18 cellular contexts compared by ENCODE assay signal in genomic region chr15:71682051-71682450, GRCh38.
DNase-seq lines count a peak whose midpoint lies in the region; ATAC-seq and TF ChIP-seq lines count a peak whose summit lies in the region.
"Had no signal": no experiment of that assay in that cellular context is flagged by ENCODE, and none has a peak within 500 bp of the region (broad histone marks: within the 10 kb centered on the region; RNA-seq: fewer than 3 reads in every experiment).

No MANE protein-coding gene starts in this region.

- ATAC-seq in GM23338, result no peak
- no peak for ATAC-seq in body of pancreas
- ATAC-seq: CD8-positive, alpha-beta T cell had no signal

- H3K4me3 ChIP-seq in GM23338 (no peak overlapping the region), esophagus squamous epithelium (no peak overlapping the region), stomach (no peak overlapping the region), body of pancreas (no peak overlapping the region)
- H3K4me3 ChIP-seq: BLaER1, GM23248 had no signal

- no peak for DNase-seq in GM23338 (ENCODE audit: low spot score)
- no peak for DNase-seq in HFFc6
- DNase-seq in esophagus squamous epithelium (lab: John Stamatoyannopoulos, UW), result no peak
- DNase-seq in stomach, result no peak
- DNase-seq in NCI-H146 treated with DMSO at 0.1 percent for 48 hours (lab: John Stamatoyannopoulos, UW; ENCODE audit: unreplicated experiment), result no peak
- no peak for DNase-seq in body of pancreas
- DNase-seq in activated T-helper 2 cell treated with anti-CD3 and anti-CD28 coated beads, Interferon-gamma antibody, Interleukin-2, Interleukin-4, amounts not matched to agents 10 μg/mL and 5 μg/mL and 100 μg/mL, durations not matched to agents 14 hours and 24 hours and 36 hours (ENCODE audit: low spot score), result no peak
- no peak for DNase-seq in H9
- DNase-seq: Caco-2; CD4-positive, CD25-positive, alpha-beta regulatory T cell; CD8-positive, alpha-beta T cell; DMS153; DND-41; GM23248; HCEC 1CT had no signal

- no peaks in the 10 kb centered on the region for H3K23me2 ChIP-seq in H9 (ENCODE audit: insufficient read length, low read depth, low read length, poor library complexity, severe bottlenecking)

- H3K27me3 Mint-ChIP-seq in GM23338 (ENCODE audit: insufficient read depth, low read depth, poor library complexity) (no peaks in the 10 kb centered on the region), HFFc6 (ENCODE audit: insufficient read depth) (no peaks in the 10 kb centered on the region), H9 (ENCODE audit: low read depth) (no peaks in the 10 kb centered on the region)
- H3K27me3 Mint-ChIP-seq in activated T-helper 2 cell treated with anti-CD3 and anti-CD28 coated beads, Interferon-gamma antibody, Interleukin-2, Interleukin-4, amounts not matched to agents 10 μg/mL and 5 μg/mL and 100 μg/mL, durations not matched to agents 14 hours and 24 hours and 36 hours (ENCODE audit: low read depth), result peaks cover 2% of the 10 kb centered on the region
- H3K27me3 Mint-ChIP-seq: CD4-positive, CD25-positive, alpha-beta regulatory T cell had no signal

- H3K9ac ChIP-seq in H9 (ENCODE audit: extremely low read depth, insufficient read length, low read length), result no peak overlapping the region
- H3K9ac ChIP-seq: BLaER1, GM23248 had no signal

- no peak overlapping the region for H4K8ac ChIP-seq in H9 (replicated peaks; ENCODE audit: insufficient read length, low read depth, low read length)

- H3K36me3 Mint-ChIP-seq in GM23338 (ENCODE audit: low read depth) (no peaks in the 10 kb centered on the region), HFFc6 (ENCODE audit: low read depth) (peaks cover 5% of the 10 kb centered on the region), H9 (ENCODE audit: insufficient read depth in 1 of 3, low read depth in 3 of 3) (no peaks in the 10 kb centered on the region; a peak in 1 of 7 replicates)
- no peaks in the 10 kb centered on the region for H3K36me3 Mint-ChIP-seq in activated T-helper 2 cell treated with anti-CD3 and anti-CD28 coated beads, Interferon-gamma antibody, Interleukin-2, Interleukin-4, amounts not matched to agents 10 μg/mL and 5 μg/mL and 100 μg/mL, durations not matched to agents 14 hours and 24 hours and 36 hours (ENCODE audit: low read depth)
- H3K36me3 Mint-ChIP-seq: CD4-positive, CD25-positive, alpha-beta regulatory T cell; CD8-positive, alpha-beta T cell had no signal

- H3K36me3 ChIP-seq in GM23338 (ENCODE audit: insufficient read depth), result no peaks in the 10 kb centered on the region
- H3K36me3 ChIP-seq in esophagus squamous epithelium, result no peaks in the 10 kb centered on the region
- no peaks in the 10 kb centered on the region for H3K36me3 ChIP-seq in stomach
- no peaks in the 10 kb centered on the region for H3K36me3 ChIP-seq in body of pancreas (replicated peaks in 1 of 2; ENCODE audit: insufficient read depth in 1 of 2, low read depth in 2 of 2)
- H3K36me3 ChIP-seq: BLaER1 had no signal

- no peak overlapping the region for H2AK5ac ChIP-seq in H9 (ENCODE audit: insufficient read length, low read length)

- H3K9me3 Mint-ChIP-seq in GM23338 (no peaks in the 10 kb centered on the region), HFFc6 (no peaks in the 10 kb centered on the region), H9 (no peaks in the 10 kb centered on the region)
- H3K9me3 Mint-ChIP-seq in activated T-helper 2 cell treated with anti-CD3 and anti-CD28 coated beads, Interferon-gamma antibody, Interleukin-2, Interleukin-4, amounts not matched to agents 10 μg/mL and 5 μg/mL and 100 μg/mL, durations not matched to agents 14 hours and 24 hours and 36 hours, result no peaks in the 10 kb centered on the region
- H3K9me3 Mint-ChIP-seq: CD4-positive, CD25-positive, alpha-beta regulatory T cell; CD8-positive, alpha-beta T cell had no signal

- no peaks in the 10 kb centered on the region for H3K79me2 ChIP-seq in GM23338 (replicated peaks; ENCODE audit: insufficient read depth)
- H3K79me2 ChIP-seq in H9 (ENCODE audit: insufficient read depth, low read length), result no peaks in the 10 kb centered on the region

- H2BK20ac ChIP-seq in H9 (ENCODE audit: low read depth, low read length, poor library complexity, severe bottlenecking), result no peak overlapping the region

- intact Hi-C loops in esophagus squamous epithelium (cut with DNase I), result no loop called here
- intact Hi-C loops in stomach (cut with DNase I; ENCODE audit: low total_unique reads), result no loop called here
- intact Hi-C loops in body of pancreas (cut with DNase I), result no loop called here
- intact Hi-C loops in activated T-helper 2 cell treated with anti-CD3 and anti-CD28 coated beads, Interferon-gamma antibody, Interleukin-2, Interleukin-4, amounts not matched to agents 10 μg/mL and 5 μg/mL and 100 μg/mL, durations not matched to agents 14 hours and 24 hours and 36 hours (cut with micrococcal nuclease), result no loop called here

- H3K14ac ChIP-seq in H9 (ENCODE audit: insufficient read depth, low read length), result no peak overlapping the region

- H3K4me1 Mint-ChIP-seq in GM23338, result peaks cover 32% of the 10 kb centered on the region
- H3K4me1 Mint-ChIP-seq in HFFc6 (ENCODE audit: low read depth), result peaks cover 95% of the 10 kb centered on the region
- H3K4me1 Mint-ChIP-seq in activated T-helper 2 cell treated with anti-CD3 and anti-CD28 coated beads, Interferon-gamma antibody, Interleukin-2, Interleukin-4, amounts not matched to agents 10 μg/mL and 5 μg/mL and 100 μg/mL, durations not matched to agents 14 hours and 24 hours and 36 hours (ENCODE audit: low read depth), result peaks cover 38% of the 10 kb centered on the region
- H3K4me1 Mint-ChIP-seq in H9, result peaks cover 29 to 39% of the 10 kb centered on the region in 2 experiments
- H3K4me1 Mint-ChIP-seq: B cell had no signal

- H4K20me1 ChIP-seq in GM23338 (replicated peaks; ENCODE audit: insufficient read depth) (no peaks in the 10 kb centered on the region), H9 (ENCODE audit: control insufficient read depth, insufficient read depth, insufficient read length) (no peaks in the 10 kb centered on the region)
- H4K20me1 ChIP-seq: BLaER1 had no signal

- no peak overlapping the region for H3K27ac ChIP-seq in GM23338 (ENCODE audit: low read depth)
- peak overlapping the region in 3 of 4 donors; percentile 1 to 83 (median 62) for H3K27ac ChIP-seq in esophagus squamous epithelium
- H3K27ac ChIP-seq in stomach, result peak overlapping the region in 3 of 5 donors; percentile 72 to 81 (median 80)
- H3K27ac ChIP-seq in body of pancreas, result no peak overlapping the region
- no peak overlapping the region for H3K27ac ChIP-seq in H9 (ENCODE audit: insufficient read length, low read depth, low read length)
- H3K27ac ChIP-seq: BLaER1, C4-2B, GM23248 had no signal

- H3K9me2 ChIP-seq in GM23338 (ENCODE audit: insufficient read depth), result no peaks in the 10 kb centered on the region

- no peak overlapping the region for H4K5ac ChIP-seq in H9 (ENCODE audit: insufficient read length, low read depth, low read length)

- TF ChIP-seq EP300 in stomach (IDR thresholded peaks at IDR 0.05), result no peak

- H3K56ac ChIP-seq in H9 (ENCODE audit: insufficient read length, low read depth, low read length), result no peak overlapping the region

- no peak for TF ChIP-seq POLR2A in esophagus squamous epithelium (IDR thresholded peaks at IDR 0.05)
- TF ChIP-seq POLR2A in stomach (IDR thresholded peaks at IDR 0.05), result no peak
- TF ChIP-seq POLR2A in body of pancreas (IDR thresholded peaks at IDR 0.05), result no peak

- H3K4me2 ChIP-seq in GM23338 (no peak overlapping the region), H9 (ENCODE audit: insufficient read depth, insufficient read length, low read length) (no peak overlapping the region)
- H3K4me2 ChIP-seq: BLaER1 had no signal

- H3K27ac Mint-ChIP-seq in GM23338 (0 out of 2 replicates have a peak overlapping the region, but pooled peaks have one; percentile 21), HFFc6 (peak overlapping the region; percentile 73; the same call in 1 of the 2 replicates), H9 (peak overlapping the region in 1 of 3 experiments; percentile 10; a peak in 1 of 7 replicates)
- no peak overlapping the region for H3K27ac Mint-ChIP-seq in activated T-helper 2 cell treated with anti-CD3 and anti-CD28 coated beads, Interferon-gamma antibody, Interleukin-2, Interleukin-4, amounts not matched to agents 10 μg/mL and 5 μg/mL and 100 μg/mL, durations not matched to agents 14 hours and 24 hours and 36 hours
- H3K27ac Mint-ChIP-seq: B cell; CD4-positive, CD25-positive, alpha-beta regulatory T cell; CD8-positive, alpha-beta T cell had no signal

- H3K79me1 ChIP-seq in H9 (ENCODE audit: insufficient read depth, low read depth, low read length, poor library complexity, severe bottlenecking), result no peaks in the 10 kb centered on the region

- no peak overlapping the region for H3K23ac ChIP-seq in H9 (ENCODE audit: insufficient read length, low read depth, low read length)

- no peak overlapping the region for H3K4me3 Mint-ChIP-seq in GM23338
- no peak overlapping the region for H3K4me3 Mint-ChIP-seq in HFFc6
- no peak overlapping the region for H3K4me3 Mint-ChIP-seq in activated T-helper 2 cell treated with anti-CD3 and anti-CD28 coated beads, Interferon-gamma antibody, Interleukin-2, Interleukin-4, amounts not matched to agents 10 μg/mL and 5 μg/mL and 100 μg/mL, durations not matched to agents 14 hours and 24 hours and 36 hours (ENCODE audit: low read depth)
- H3K4me3 Mint-ChIP-seq in H9, result no peak overlapping the region
- H3K4me3 Mint-ChIP-seq: B cell; CD8-positive, alpha-beta T cell had no signal

- no peak overlapping the region for H3T11ph ChIP-seq in H9 (ENCODE audit: low read length)

- WGBS in esophagus squamous epithelium, 2 donors, result 73 to 84% methylated on average over 2 of the region's 2 CpGs
- 85 to 95% (median 90%) methylated on average over 2 of the region's 2 CpGs for WGBS in stomach, 5 donors
- 58 to 79% methylated on average over 2 of the region's 2 CpGs for WGBS in body of pancreas, 2 donors
- no CpG with 5 or more reads among the region's 2 CpGs for WGBS in H9 (ENCODE audit: extremely low coverage, insufficient read length, low lambda C conversion rate)

- H3K4me1 ChIP-seq in GM23338 (ENCODE audit: insufficient read depth), result peaks cover 13% of the 10 kb centered on the region
- peaks cover 18 to 64% (median 41%) of the 10 kb centered on the region in 3 donors for H3K4me1 ChIP-seq in esophagus squamous epithelium
- peaks cover 20 to 46% (median 39%) of the 10 kb centered on the region in 4 donors for H3K4me1 ChIP-seq in stomach
- no peaks in the 10 kb centered on the region for H3K4me1 ChIP-seq in body of pancreas
- H3K4me1 ChIP-seq in H9 (ENCODE audit: insufficient read depth, low read length), result peaks cover 9% of the 10 kb centered on the region
- H3K4me1 ChIP-seq: BLaER1 had no signal

- no peak overlapping the region for H2BK120ac ChIP-seq in H9 (ENCODE audit: low read depth, low read length, poor library complexity, severe bottlenecking)

- H3K9me3 ChIP-seq in esophagus squamous epithelium (no peaks in the 10 kb centered on the region), stomach (no peaks in the 10 kb centered on the region), body of pancreas (no peaks in the 10 kb centered on the region), H9 (ENCODE audit: control insufficient read depth, low read depth, low read length) (no peaks in the 10 kb centered on the region)
- H3K9me3 ChIP-seq: BLaER1, Caco-2 had no signal

- no peak overlapping the region for H2BK15ac ChIP-seq in H9 (ENCODE audit: low read depth, low read length)

- H4K91ac ChIP-seq in H9 (ENCODE audit: insufficient read length, low read depth, low read length), result no peak overlapping the region

- H2AFZ ChIP-seq in GM23338, result no peak overlapping the region
- no peak overlapping the region for H2AFZ ChIP-seq in H9 (ENCODE audit: low read length)
- H2AFZ ChIP-seq: GM23248 had no signal

- no peaks in the 10 kb centered on the region for H3K27me3 ChIP-seq in GM23338 (ENCODE audit: insufficient read depth)
- H3K27me3 ChIP-seq in esophagus squamous epithelium, result no peaks in the 10 kb centered on the region
- H3K27me3 ChIP-seq in stomach, result no peaks in the 10 kb centered on the region
- no peaks in the 10 kb centered on the region for H3K27me3 ChIP-seq in body of pancreas
- H3K27me3 ChIP-seq in H9 (ENCODE audit: insufficient read depth, low read length), result no peaks in the 10 kb centered on the region
- H3K27me3 ChIP-seq: BLaER1 had no signal

- no peak for TF ChIP-seq CTCF in GM23338 (conservative IDR thresholded peaks at IDR 0.05; ENCODE audit: low read depth in 2 of 2)
- TF ChIP-seq CTCF in HFFc6 (IDR thresholded peaks at IDR 0.05), result no peak
- no peak for TF ChIP-seq CTCF in esophagus squamous epithelium (IDR thresholded peaks at IDR 0.05)
- TF ChIP-seq CTCF in stomach (IDR thresholded peaks at IDR 0.05), result no peak
- TF ChIP-seq CTCF in body of pancreas (IDR thresholded peaks at IDR 0.05), result no peak
- TF ChIP-seq CTCF in H9 (conservative IDR thresholded peaks at IDR 0.05), result no peak

- no peaks in the 10 kb centered on the region for H3F3A ChIP-seq in GM23338 (replicated peaks; ENCODE audit: low read depth)

- no peak overlapping the region for H3K18ac ChIP-seq in H9 (ENCODE audit: insufficient read length, low read depth, low read length)

- no peak overlapping the region for H2BK5ac ChIP-seq in H9 (ENCODE audit: insufficient read length, low read length)

- H3K4ac ChIP-seq in H9 (ENCODE audit: low read depth, low read length), result no peak overlapping the region

- H2BK12ac ChIP-seq in H9 (ENCODE audit: insufficient read length, low read depth, low read length), result no peak overlapping the region

Comparison
In these comparisons a context has a peak if more than half of its experiments do, and no peak if none do; other contexts are left out.
1. H3K27ac ChIP-seq: peak in esophagus squamous epithelium (3 of 4) and stomach (3 of 5); none in GM23338 (single experiment), body of pancreas (0 of 4) and H9 (single experiment).